8 cellular contexts compared by ENCODE assay signal in genomic region chr1:33455537-33456301, GRCh38. TPM values are rescaled to one million over a fixed set of nuclear protein-coding genes. Genes with fewer than 3 reads are reported as not detected.
DNase-seq lines count a peak whose midpoint lies in the region; ATAC-seq and TF ChIP-seq lines count a peak whose summit lies in the region.

No MANE protein-coding gene starts in this region.

- POLR2A ChIA-PET in SK-N-SH (lab: Yijun Ruan, JAX) = interaction anchor here (0.7 kb wide), 1 partner anchor 15 kb away, joined by 3 read pairs; no protein-coding TSS in a partner anchor

- peaks cover 5% of the 10 kb centered on the region; the same call in 1 of the 2 replicates for H3F3A ChIP-seq in MM.1S (ENCODE audit: insufficient read depth, low read length)
- H3F3A ChIP-seq in SK-N-SH (replicated peaks; ENCODE audit: insufficient read depth) = peaks cover 3% of the 10 kb centered on the region

- H3K4me2 ChIP-seq in BLaER1 (peak overlapping the region; percentile 20), MM.1S (ENCODE audit: low read depth, low read length) (no peak overlapping the region), SK-N-SH (no peak overlapping the region)

- TF ChIP-seq RAD21 in SK-N-SH (IDR thresholded peaks at IDR 0.05; ENCODE audit: low read length) = peak; percentile 87

- intact Hi-C loops in left lung (cut with DNase I) = loop anchor here in 1 of 2 donors (10.0 kb wide), 1 partner anchor 81 kb away; no protein-coding TSS in a partner anchor
- intact Hi-C loops in stomach (cut with DNase I; ENCODE audit: low total_unique reads) = no loop called here

- H3K27me3 ChIP-seq in BLaER1 (no peaks in the 10 kb centered on the region), MM.1S (replicated peaks; ENCODE audit: insufficient read depth, low read length) (no peaks in the 10 kb centered on the region), SK-N-SH (ENCODE audit: insufficient read depth) (no peaks in the 10 kb centered on the region), left lung (no peaks in the 10 kb centered on the region), stomach (no peaks in the 10 kb centered on the region)

- H3K9me3 ChIP-seq in BLaER1 = no peaks in the 10 kb centered on the region
- no peaks in the 10 kb centered on the region for H3K9me3 ChIP-seq in MM.1S (replicated peaks; ENCODE audit: insufficient read depth, low read length)
- no peaks in the 10 kb centered on the region for H3K9me3 ChIP-seq in SK-N-SH
- H3K9me3 ChIP-seq in left lung = no peaks in the 10 kb centered on the region
- H3K9me3 ChIP-seq in stomach = no peaks in the 10 kb centered on the region

- in situ Hi-C loops in GM13977 (cut with MboI; ENCODE audit: low pct_unique_long_range_greater_than_20kb, low sequenced_read_pairs, unreplicated experiment) = no loop called here

- H3K36me3 ChIP-seq in BLaER1 = no peaks in the 10 kb centered on the region
- H3K36me3 ChIP-seq in MM.1S (replicated peaks; ENCODE audit: insufficient read depth, low read length) = no peaks in the 10 kb centered on the region
- H3K36me3 ChIP-seq in SK-N-SH (replicated peaks in 1 of 2; ENCODE audit: control insufficient read depth in 1 of 2, insufficient read depth in 2 of 2, low read length in 1 of 2) = no peaks in the 10 kb centered on the region
- H3K36me3 ChIP-seq in left lung = no peaks in the 10 kb centered on the region
- H3K36me3 ChIP-seq in stomach = no peaks in the 10 kb centered on the region

- TF ChIP-seq CTCF in GM13977 (IDR thresholded peaks at IDR 0.05; ENCODE audit: extremely low read depth, insufficient read depth, missing control alignments) (peak; percentile 68), MM.1S (IDR thresholded peaks at IDR 0.05; ENCODE audit: low read length) (peak; percentile 75), SK-N-SH (IDR thresholded peaks at IDR 0.05) (peak; percentile 81), left lung (IDR thresholded peaks at IDR 0.05) (peak in 1 of 2 donors; percentile 36), stomach (IDR thresholded peaks at IDR 0.05) (peak in 5 of 7 experiments; percentile 35 to 52 (median 43))

- H3K27ac ChIP-seq in BLaER1 (no peak overlapping the region), MM.1S (ENCODE audit: low read length) (no peak overlapping the region), SK-N-SH (ENCODE audit: low read depth in 2 of 2, low read length in 1 of 2) (peak overlapping the region in 1 of 2 experiments; percentile 18; a peak in 1 of 4 replicates), left lung (no peak overlapping the region), stomach (peak overlapping the region in 3 of 5 donors; percentile 38 to 51 (median 41))

- no peak overlapping the region for H3K9ac ChIP-seq in BLaER1
- no peak overlapping the region for H3K9ac ChIP-seq in MM.1S (ENCODE audit: low read length)
- no peak overlapping the region for H3K9ac ChIP-seq in SK-N-SH

- H3K9me2 ChIP-seq in MM.1S (replicated peaks; ENCODE audit: insufficient read depth, low read length) (no peaks in the 10 kb centered on the region), SK-N-SH (no peaks in the 10 kb centered on the region)

- H3K79me2 ChIP-seq in MM.1S (ENCODE audit: low read length) (no peaks in the 10 kb centered on the region), SK-N-SH (ENCODE audit: insufficient read depth) (no peaks in the 10 kb centered on the region)

- ATAC-seq in left lung (peak; percentile 93), HG03520 (IDR thresholded peaks at IDR 0.05; ENCODE audit: unreplicated experiment) (no peak)

- no peak for TF ChIP-seq POLR2A in stomach (IDR thresholded peaks at IDR 0.05)

- TF ChIP-seq EP300 in SK-N-SH (IDR thresholded peaks at IDR 0.05; ENCODE audit: borderline replicate concordance in 1 of 2, low read depth in 1 of 2, low read length in 1 of 2) (no peak), stomach (IDR thresholded peaks at IDR 0.05) (no peak)

- H3K4me1 ChIP-seq in BLaER1 (peaks cover 43% of the 10 kb centered on the region), MM.1S (ENCODE audit: low read length) (peaks cover 14% of the 10 kb centered on the region), SK-N-SH (ENCODE audit: control insufficient read depth in 1 of 2, insufficient read depth in 2 of 2, low read depth in 1 of 2, low read length in 1 of 2) (peaks cover 0 to 6% of the 10 kb centered on the region in 2 experiments; a peak in 2 of 4 replicates), left lung (peaks cover 0 to 27% of the 10 kb centered on the region in 2 donors), stomach (peaks cover 0 to 28% (median 14%) of the 10 kb centered on the region in 4 donors)

- peak; percentile 71 for DNase-seq in GM13977 (ENCODE audit: low spot score)
- peak; percentile 63 for DNase-seq in MM.1S
- DNase-seq in SK-N-SH = peak; percentile 66
- peak; percentile 84 for DNase-seq in cerebellum (ENCODE audit: low spot score)
- no peak for DNase-seq in left lung
- DNase-seq in stomach = peak; percentile 42

- H2AFZ ChIP-seq in MM.1S (ENCODE audit: low read length) (no peak overlapping the region), SK-N-SH (ENCODE audit: low read depth) (peak overlapping the region; percentile 61; the same call in 1 of the 2 replicates)

- no peak overlapping the region for H3K4me3 ChIP-seq in BLaER1
- no peak overlapping the region for H3K4me3 ChIP-seq in MM.1S (ENCODE audit: low read length)
- no peak overlapping the region; a peak in 1 of 4 replicates for H3K4me3 ChIP-seq in SK-N-SH (ENCODE audit: low read depth in 2 of 2, low read length in 1 of 2)
- H3K4me3 ChIP-seq in left lung = no peak overlapping the region
- H3K4me3 ChIP-seq in stomach = no peak overlapping the region

- WGBS in SK-N-SH (ENCODE audit: low lambda C conversion rate) = 64% methylated on average over 6 of the region's 6 CpGs
- WGBS in stomach, 5 donors = 32 to 35% (median 33%) methylated on average over 6 of the region's 6 CpGs

- CTCF ChIA-PET in SK-N-SH (lab: Yijun Ruan, JAX) = interaction anchor here (0.6 to 6.4 kb wide), 27 partner anchors 11 to 374 kb away, joined by 3 to 58 read pairs (median 3); partner anchors contain the start of genes A3GALT2 and ZSCAN20

- H4K20me1 ChIP-seq in BLaER1 (no peaks in the 10 kb centered on the region), MM.1S (ENCODE audit: insufficient read depth, low read length) (no peaks in the 10 kb centered on the region), SK-N-SH (ENCODE audit: insufficient read depth) (no peaks in the 10 kb centered on the region)

TF ChIP-seq in SK-N-SH, 30 proteins besides CTCF, POLR2A, EP300 and RAD21 (continues in another document):
- no peak for TF ChIP-seq CHD2 (IDR thresholded peaks at IDR 0.05; ENCODE audit: low read length, partially characterized antibody)
- no peak for TF ChIP-seq POLR2AphosphoS5 (IDR thresholded peaks at IDR 0.05; ENCODE audit: low read depth, low read length)
- TF ChIP-seq SIN3A (IDR thresholded peaks at IDR 0.05; ENCODE audit: borderline replicate concordance, low read depth, low read length) = peak; percentile 33; the same call in 1 of the 2 replicates
- no peak for TF ChIP-seq MEF2A (IDR thresholded peaks at IDR 0.05; ENCODE audit: borderline replicate concordance, low read depth)
- TF ChIP-seq NRF1 (IDR thresholded peaks at IDR 0.05; ENCODE audit: low read depth, low read length) = no peak
- no peak for TF ChIP-seq MXI1 (IDR thresholded peaks at IDR 0.05; ENCODE audit: low read depth, low read length)
- peak; percentile 34; the same call in 1 of the 2 replicates for TF ChIP-seq NFIC (IDR thresholded peaks at IDR 0.05; ENCODE audit: borderline replicate concordance)
- TF ChIP-seq FOSL2 (IDR thresholded peaks at IDR 0.05; ENCODE audit: borderline replicate concordance, low read depth) = no peak
- TF ChIP-seq MAX (IDR thresholded peaks at IDR 0.05; ENCODE audit: low read depth) = 0 out of 2 replicates have a peak, but pooled peaks have one; percentile 28
- no peak for TF ChIP-seq ZBTB33 (IDR thresholded peaks at IDR 0.05; ENCODE audit: borderline replicate concordance, low read depth)
- TF ChIP-seq FOXJ3 (CRISPR knock-in tag; IDR thresholded peaks at IDR 0.05) = no peak
- no peak for TF ChIP-seq TCF12 (IDR thresholded peaks at IDR 0.05)
- peak; percentile 92 for TF ChIP-seq SMC3 (IDR thresholded peaks at IDR 0.05; ENCODE audit: low read depth, low read length)
- no peak for TF ChIP-seq JUND (IDR thresholded peaks at IDR 0.05)
- no peak for TF ChIP-seq TEAD4 (IDR thresholded peaks at IDR 0.05; ENCODE audit: borderline replicate concordance, insufficient read depth)
- no peak for TF ChIP-seq ELF1 (IDR thresholded peaks at IDR 0.05)

RNA-seq across cellular contexts. Expression of gene ZSCAN20, which starts 16.7 kb away (rescaled TPM):
- polyA plus RNA-seq in SK-N-SH (2012; rRNA removed) = 2.1 TPM in 2 replicates
- polyA plus RNA-seq in SK-N-SH (2012; cell fraction: cytosol; rRNA removed) = 1.4 TPM in 2 replicates
- 3.6 and 5.4 TPM in 2 replicates for polyA plus RNA-seq in SK-N-SH (2012; cell fraction: nucleus; rRNA removed)
- total RNA-seq in cerebellum = 11.1 TPM
- total RNA-seq in left lung = 1 to 10 TPM; 4.3 to 4.4 TPM
- 1 to 10 TPM in 3 of 5 donors, under 1 TPM in 2; 0.29 to 8.4 (median 1.8) TPM for total RNA-seq in stomach
- 1 to 10 TPM in 1 of 3 donors, under 1 TPM in 2; 0.50 to 1.1 (median 0.61) TPM for polyA plus RNA-seq in stomach

RNA-seq across cellular contexts. Expression of gene PHC2, which starts 24.8 kb away (rescaled TPM):
- polyA plus RNA-seq in SK-N-SH (2012; rRNA removed) (69.5 and 98.7 TPM in 2 replicates), stomach (100 to 1,000 TPM in 2 of 3 donors, 10 to 100 TPM in 1; 70.8 to 140 (median 121) TPM)
- 70.8 and 111 TPM in 2 replicates for polyA plus RNA-seq in SK-N-SH (2012; cell fraction: cytosol; rRNA removed)
- polyA plus RNA-seq in SK-N-SH (2012; cell fraction: nucleus; rRNA removed) = 124 and 128 TPM in 2 replicates
- total RNA-seq in cerebellum (47.2 TPM), left lung (100 to 1,000 TPM in 1 of 2 donors, 10 to 100 TPM in 1; 78.2 to 125 TPM), stomach (100 to 1,000 TPM in 3 of 5 donors, 10 to 100 TPM in 2; 72.0 to 123 (median 107) TPM)

Comparison
In these comparisons a context has a peak if more than half of its experiments do, and no peak if none do; other contexts are left out.
1. H3K27ac ChIP-seq: peak in stomach (3 of 5); none in BLaER1 (single experiment), MM.1S (single experiment) and left lung (0 of 2).
2. DNase-seq: peak in GM13977 (single experiment), MM.1S (single experiment), SK-N-SH (single experiment), cerebellum (single experiment) and stomach (single experiment); none in left lung (0 of 2).